ENCODE assay signal across 1 cellular context in the genomic region with DNA sequence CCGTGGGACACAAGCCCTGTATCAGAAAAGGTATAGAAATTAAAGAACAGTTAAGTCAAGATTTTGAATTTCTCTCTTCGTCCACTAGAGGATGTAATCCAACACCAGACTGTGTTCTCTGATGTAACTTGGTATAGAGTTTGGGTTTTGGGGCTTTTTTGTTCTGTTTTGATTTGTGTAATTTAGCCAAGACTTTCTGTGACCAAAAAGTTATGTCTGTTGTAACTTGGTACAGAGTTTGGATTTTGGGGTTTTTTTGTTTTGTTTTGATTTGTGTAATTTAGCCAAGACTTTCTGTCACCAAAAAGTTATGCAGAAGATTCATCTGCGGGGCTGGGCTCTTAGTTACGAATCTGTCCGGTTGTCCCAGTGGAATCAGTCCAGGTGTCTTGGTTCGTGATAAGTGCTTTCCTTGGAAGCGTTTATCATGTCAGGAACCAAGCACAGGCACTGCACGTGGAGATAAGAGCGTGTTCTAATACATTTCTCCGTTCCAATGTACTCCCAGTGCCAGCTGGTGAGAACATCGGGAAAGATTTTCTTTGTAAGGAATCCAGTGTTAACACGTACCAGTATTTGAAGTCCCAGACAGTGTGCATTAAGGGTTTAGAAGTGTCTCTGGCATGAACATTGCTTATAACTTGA.
TF ChIP-seq lines count a peak whose summit lies in the region.

No MANE protein-coding gene starts in this region.

TF ChIP-seq in WTC11, 78 proteins besides CTCF, POLR2A, EP300 and RAD21 (continued from another document):
- TF ChIP-seq AR (CRISPR knock-in tag; IDR thresholded peaks at IDR 0.05) (no peak), JUN (CRISPR knock-in tag; IDR thresholded peaks at IDR 0.05) (no peak), NFATC4 (CRISPR knock-in tag; IDR thresholded peaks at IDR 0.05) (no peak)
- TF ChIP-seq, protein P1, sequence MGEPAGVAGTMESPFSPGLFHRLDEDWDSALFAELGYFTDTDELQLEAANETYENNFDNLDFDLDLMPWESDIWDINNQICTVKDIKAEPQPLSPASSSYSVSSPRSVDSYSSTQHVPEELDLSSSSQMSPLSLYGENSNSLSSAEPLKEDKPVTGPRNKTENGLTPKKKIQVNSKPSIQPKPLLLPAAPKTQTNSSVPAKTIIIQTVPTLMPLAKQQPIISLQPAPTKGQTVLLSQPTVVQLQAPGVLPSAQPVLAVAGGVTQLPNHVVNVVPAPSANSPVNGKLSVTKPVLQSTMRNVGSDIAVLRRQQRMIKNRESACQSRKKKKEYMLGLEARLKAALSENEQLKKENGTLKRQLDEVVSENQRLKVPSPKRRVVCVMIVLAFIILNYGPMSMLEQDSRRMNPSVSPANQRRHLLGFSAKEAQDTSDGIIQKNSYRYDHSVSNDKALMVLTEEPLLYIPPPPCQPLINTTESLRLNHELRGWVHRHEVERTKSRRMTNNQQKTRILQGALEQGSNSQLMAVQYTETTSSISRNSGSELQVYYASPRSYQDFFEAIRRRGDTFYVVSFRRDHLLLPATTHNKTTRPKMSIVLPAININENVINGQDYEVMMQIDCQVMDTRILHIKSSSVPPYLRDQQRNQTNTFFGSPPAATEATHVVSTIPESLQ (CRISPR knock-in tag; IDR thresholded peaks at IDR 0.05), result no peak
